16 cellular contexts compared by ENCODE assay signal in the genomic region with DNA sequence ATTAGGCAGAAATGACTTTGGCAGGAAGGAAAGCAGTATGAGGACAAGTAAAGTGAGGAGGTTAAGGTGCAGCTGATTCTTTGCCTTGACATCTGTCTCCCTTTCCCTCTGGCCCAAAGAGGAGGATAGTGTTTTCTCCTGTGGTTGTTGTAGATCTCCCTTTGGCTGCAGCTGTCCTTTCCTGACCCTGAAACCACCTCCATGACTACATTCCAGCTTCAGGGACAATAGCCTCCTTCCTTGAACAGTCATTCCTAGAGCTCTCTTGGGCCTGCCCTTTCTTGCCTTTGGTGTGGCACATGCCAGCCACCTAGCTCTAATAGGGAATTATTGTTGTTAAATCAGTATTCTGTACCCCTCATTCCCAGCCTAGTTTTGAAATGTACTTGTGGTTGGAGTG. TPM values are rescaled to one million over a fixed set of nuclear protein-coding genes. Genes with fewer than 3 reads are reported as not detected.
DNase-seq lines count a peak whose midpoint lies in the region; ATAC-seq and TF ChIP-seq lines count a peak whose summit lies in the region.
"Had no signal": no experiment of that assay in that cellular context is flagged by ENCODE, and none has a peak within 500 bp of the region (broad histone marks: within the 10 kb centered on the region; RNA-seq: fewer than 3 reads in every experiment).

No MANE protein-coding gene starts in this region.

- H3K27me3 ChIP-seq in mammary epithelial cell (ENCODE audit: insufficient read depth, low read length) (no peaks in the 10 kb centered on the region), esophagus muscularis mucosa (no peaks in the 10 kb centered on the region)
- H3K27me3 ChIP-seq: ascending aorta, right lobe of liver had no signal

- DNase-seq in AG20443 (ENCODE audit: low spot score) (peak; percentile 14), HPDE6-E6E7 (ENCODE audit: extremely low spot score) (peak; percentile 65), mammary epithelial cell (peak; percentile 92), esophagus muscularis mucosa (ENCODE audit: extremely low spot score) (no peak)
- no peak for DNase-seq in effector CD8-positive, alpha-beta T cell (lab: John Stamatoyannopoulos, UW)
- DNase-seq: GOT3; natural killer cell; NCI-H1092 treated with DMSO at 0.1 percent for 48 hours; NCI-H2227 treated with DMSO at 0.1 percent for 48 hours; right lobe of liver; stimulated activated CD4-positive, alpha-beta T cell treated with anti-CD3 and anti-CD28 coated beads, Interleukin-2, amount 100 ng/mL, for 48 hours; WERI-Rb-1 had no signal

- no peak for TF ChIP-seq POLR2A in esophagus muscularis mucosa (IDR thresholded peaks at IDR 0.05; ENCODE audit: low read depth)

- ATAC-seq in GM18517 (IDR thresholded peaks at IDR 0.05; ENCODE audit: unreplicated experiment) (no peak), HG03565 (IDR thresholded peaks at IDR 0.05; ENCODE audit: unreplicated experiment) (no peak)
- ATAC-seq: natural killer cell, right lobe of liver had no signal

- in situ Hi-C loops in mammary epithelial cell (cut with MboI; ENCODE audit: low sequenced_read_pairs in 2 of 2): no loop called here

- H3K27ac ChIP-seq in mammary epithelial cell (ENCODE audit: insufficient read depth, low read depth, low read length): peak overlapping the region; percentile 92
- H3K27ac ChIP-seq in mesodermal cell (ENCODE audit: low read depth, low read length, severe bottlenecking): peak overlapping the region; percentile 29
- H3K27ac ChIP-seq in esophagus muscularis mucosa (replicated peaks in 1 of 4): no peak overlapping the region
- H3K27ac ChIP-seq: ascending aorta, right lobe of liver, WERI-Rb-1 had no signal

- H3K9me3 ChIP-seq in mammary epithelial cell (replicated peaks; ENCODE audit: insufficient read depth, low read length) (no peaks in the 10 kb centered on the region), mesodermal cell (ENCODE audit: control insufficient read depth, low read length) (no peaks in the 10 kb centered on the region), esophagus muscularis mucosa (no peaks in the 10 kb centered on the region)
- H3K9me3 ChIP-seq: ascending aorta, right lobe of liver had no signal

- peak overlapping the region; percentile 29 for H3K9ac ChIP-seq in mammary epithelial cell (ENCODE audit: insufficient read depth, low read length)

- intact Hi-C loops in mammary epithelial cell (cut with micrococcal nuclease) (loop anchor here (1.0 kb wide), 1 partner anchor 54 kb away; a partner anchor contains a TSS), esophagus muscularis mucosa (cut with DNase I) (no loop called here)

- H3K79me2 ChIP-seq in mammary epithelial cell (ENCODE audit: insufficient read depth, low read length): peaks cover 85% of the 10 kb centered on the region

- H3K4me2 ChIP-seq in mammary epithelial cell (ENCODE audit: insufficient read depth, low read depth, low read length): peak overlapping the region; percentile 82

- peak overlapping the region; percentile 26 for H2AFZ ChIP-seq in mammary epithelial cell (ENCODE audit: low read depth, low read length)

- no peak for TF ChIP-seq EP300 in esophagus muscularis mucosa (IDR thresholded peaks at IDR 0.05)

- H3K4me1 ChIP-seq in mammary epithelial cell (ENCODE audit: insufficient read depth, low read length) (peaks cover 24% of the 10 kb centered on the region), mesodermal cell (ENCODE audit: control insufficient read depth, insufficient read depth, low read length, poor library complexity, severe bottlenecking) (no peaks in the 10 kb centered on the region), esophagus muscularis mucosa (peaks cover 3 to 10% (median 8%) of the 10 kb centered on the region in 4 donors)
- H3K4me1 ChIP-seq: ascending aorta had no signal

- BruUV-seq in mammary epithelial cell (replicated peaks; lab: Mats Ljungman, UMichigan): no TSS peak

- no peaks in the 10 kb centered on the region for H4K20me1 ChIP-seq in mammary epithelial cell (ENCODE audit: insufficient read depth, low read length)

- H3K4me3 ChIP-seq in mammary epithelial cell (replicated peaks in 1 of 3; ENCODE audit: insufficient read depth in 1 of 3, low read depth in 2 of 3, low read length in 3 of 3) (peak overlapping the region; percentile 13 to 30 (median 17)), mesodermal cell (ENCODE audit: extremely low read depth, insufficient read depth, low read length, poor library complexity, severe bottlenecking) (no peak overlapping the region), esophagus muscularis mucosa (no peak overlapping the region)
- H3K4me3 ChIP-seq: ascending aorta, right lobe of liver had no signal

- CTCF ChIA-PET in mammary epithelial cell (lab: Charles Lee; ENCODE audit: low non-redundant PET): no interaction called here

- TF ChIP-seq CTCF in mammary epithelial cell (conservative IDR thresholded peaks at IDR 0.05 in 1 of 2, IDR thresholded peaks at IDR 0.05 in 1 of 2; ENCODE audit: extremely low read depth in 1 of 2, insufficient read depth in 1 of 2, low read depth in 1 of 2, low read length in 2 of 2) (no peak), esophagus muscularis mucosa (IDR thresholded peaks at IDR 0.05) (no peak)

- dilution Hi-C loops in mammary epithelial cell (cut with HindIII; ENCODE audit: low sequenced_read_pairs): no loop called here

- H3K36me3 ChIP-seq in mammary epithelial cell (ENCODE audit: insufficient read depth, low read length) (no peaks in the 10 kb centered on the region), mesodermal cell (ENCODE audit: control insufficient read depth, insufficient read depth, low read length) (peaks cover 20% of the 10 kb centered on the region), esophagus muscularis mucosa (peaks cover 0 to 5% (median 0%) of the 10 kb centered on the region in 4 donors)
- H3K36me3 ChIP-seq: right lobe of liver, WERI-Rb-1 had no signal

RNA-seq across cellular contexts. Expression of a gene that starts 6.2 kb away (rescaled TPM):
- 10 to 100 TPM; 20.6 to 38.5 TPM for total RNA-seq in mammary epithelial cell
- 10.2 TPM for polyA plus RNA-seq in mammary epithelial cell
- 47.1 TPM for polyA minus RNA-seq in mammary epithelial cell
- polyA plus RNA-seq in mesodermal cell (2013, experiment 1 of 2): 14.0 TPM
- polyA plus RNA-seq in mesodermal cell (2013, experiment 2 of 2): 18.3 TPM
- total RNA-seq in esophagus muscularis mucosa: 10 to 100 TPM in 3 of 4 donors, 1 to 10 TPM in 1; 7.3 to 19.1 (median 14.5) TPM

RNA-seq across cellular contexts. Expression of a gene that starts 53.7 kb away (rescaled TPM):
- 10 to 100 TPM; 22.1 to 35.7 TPM for total RNA-seq in mammary epithelial cell
- 4.7 TPM for polyA plus RNA-seq in mammary epithelial cell
- 27.6 TPM for polyA minus RNA-seq in mammary epithelial cell
- 7.8 TPM for polyA plus RNA-seq in mesodermal cell (2013, experiment 1 of 2)
- 7.3 TPM for polyA plus RNA-seq in mesodermal cell (2013, experiment 2 of 2)
- total RNA-seq in esophagus muscularis mucosa: 10 to 100 TPM in 3 of 4 donors, 1 to 10 TPM in 1; 9.5 to 17.0 (median 14.3) TPM

Comparison
In these comparisons a context has a peak if more than half of its experiments do, and no peak if none do; other contexts are left out.
1. DNase-seq: peak in AG20443 (single experiment), HPDE6-E6E7 (single experiment) and mammary epithelial cell (single experiment); none in esophagus muscularis mucosa (single experiment) and effector CD8-positive, alpha-beta T cell (single experiment).
2. H3K27ac ChIP-seq: peak in mammary epithelial cell (single experiment) and mesodermal cell (single experiment); none in esophagus muscularis mucosa (0 of 4).
3. H3K4me3 ChIP-seq: peak in mammary epithelial cell (3 of 3); none in mesodermal cell (single experiment) and esophagus muscularis mucosa (0 of 4).